35 cellular contexts compared by ENCODE assay signal in genomic region chr10:21034241-21034640, GRCh38.
"Had no signal": no experiment of that assay in that cellular context is flagged by ENCODE, and none has a peak within 500 bp of the region (broad histone marks: within the 10 kb centered on the region; RNA-seq: fewer than 3 reads in every experiment).

No MANE protein-coding gene starts in this region.

- H3K36me3 ChIP-seq: MG63 had no signal

- H3K4me3 ChIP-seq: MG63 had no signal

- DNase-seq: Karpas-422, Kasumi-1, MG63, MM.1S, MV-4-11, NCI-H1048, NCI-H1092, NCI-H1092 treated with DMSO at 0.1 percent for 48 hours, NCI-H1105, NCI-H1105 treated with DMSO at 0.1 percent for 48 hours, NCI-H1417, NCI-H1417 treated with DMSO at 0.1 percent for 48 hours, NCI-H1436, NCI-H1436 treated with DMSO at 0.1 percent for 48 hours, NCI-H146, NCI-H1694, NCI-H1694 treated with DMSO at 0.1 percent for 48 hours, NCI-H187, NCI-H187 treated with DMSO at 0.1 percent for 48 hours, NCI-H1930, NCI-H2029, NCI-H2029 treated with DMSO at 0.1 percent for 48 hours, NCI-H2081, NCI-H2081 treated with DMSO at 0.1 percent for 48 hours, NCI-H2107, NCI-H2171, NCI-H2171 treated with DMSO at 0.1 percent for 48 hours, NCI-H2227 treated with DMSO at 0.1 percent for 48 hours, NCI-H226, NCI-H345, NCI-H446, NCI-H446 treated with DMSO at 0.1 percent for 48 hours, NCI-H510A, NCI-H510A treated with DMSO at 0.1 percent for 48 hours, NCI-H524 had no signal

- H3K27me3 ChIP-seq: MG63 had no signal
